In genomic region chr4:73222466-73223257, GRCh38 we compare ENCODE assay signal across 1 cellular context.
TF ChIP-seq lines count a peak whose summit lies in the region.

No MANE protein-coding gene starts in this region.

TF ChIP-seq in HepG2, 621 proteins besides CTCF, POLR2A, EP300 and RAD21 (continued from another document and continues in another):
- TF ChIP-seq GABPA (IDR thresholded peaks at IDR 0.05; ENCODE audit: low read depth, low read length) (no peak), GABPA (CRISPR knock-in tag; IDR thresholded peaks at IDR 0.05; ENCODE audit: low read depth) (peak; percentile 87), ZNF660 (CRISPR knock-in tag; IDR thresholded peaks at IDR 0.05; ENCODE audit: borderline replicate concordance, low read depth) (no peak), DRAP1 (CRISPR knock-in tag; IDR thresholded peaks at IDR 0.05) (no peak), ATF4 (CRISPR knock-in tag; IDR thresholded peaks at IDR 0.05) (no peak), HNRNPH1 (optimal IDR thresholded peaks at IDR 0.05; ENCODE audit: low read depth, low read length) (no peak), ZNF776 (CRISPR knock-in tag; IDR thresholded peaks at IDR 0.05) (no peak), ZBTB44 (CRISPR knock-in tag; IDR thresholded peaks at IDR 0.05) (no peak), ATAD3A (CRISPR knock-in tag; IDR thresholded peaks at IDR 0.05) (no peak), HOXA3 (CRISPR knock-in tag; IDR thresholded peaks at IDR 0.05) (no peak), CBX2 (IDR thresholded peaks at IDR 0.05; ENCODE audit: low read depth, low read length) (no peak), CBX2 (CRISPR knock-in tag; IDR thresholded peaks at IDR 0.05; ENCODE audit: low read depth) (no peak), DMTF1 (CRISPR knock-in tag; IDR thresholded peaks at IDR 0.05) (no peak), JUND (CRISPR knock-in tag; IDR thresholded peaks at IDR 0.05) (no peak), NFYC (CRISPR knock-in tag; IDR thresholded peaks at IDR 0.05) (no peak; the same call in 1 of the 2 replicates), ZNF34 (CRISPR knock-in tag; IDR thresholded peaks at IDR 0.05; ENCODE audit: borderline replicate concordance) (no peak), ZNF770 (CRISPR knock-in tag; IDR thresholded peaks at IDR 0.05) (no peak), MTA1 (CRISPR knock-in tag; IDR thresholded peaks at IDR 0.05; ENCODE audit: borderline replicate concordance) (no peak), U2AF1 (optimal IDR thresholded peaks at IDR 0.05; ENCODE audit: low read depth, low read length) (no peak), ZNF720 (CRISPR knock-in tag; IDR thresholded peaks at IDR 0.05) (no peak), FOXO1 (CRISPR knock-in tag; IDR thresholded peaks at IDR 0.05) (no peak), ZNF33A (CRISPR knock-in tag; IDR thresholded peaks at IDR 0.05; ENCODE audit: borderline replicate concordance) (no peak), ZNF781 (CRISPR knock-in tag; IDR thresholded peaks at IDR 0.05; ENCODE audit: borderline replicate concordance, not compliant biosample characterization) (no peak), ZNF766 (CRISPR knock-in tag; IDR thresholded peaks at IDR 0.05; ENCODE audit: borderline replicate concordance) (no peak), YEATS4 (CRISPR knock-in tag; IDR thresholded peaks at IDR 0.05; ENCODE audit: borderline replicate concordance) (no peak), POLR2AphosphoS2 (IDR thresholded peaks at IDR 0.05; ENCODE audit: low read depth, low read length) (no peak), ZNF12 (CRISPR knock-in tag; IDR thresholded peaks at IDR 0.05) (no peak), SAFB2 (CRISPR knock-in tag; IDR thresholded peaks at IDR 0.05; ENCODE audit: borderline replicate concordance, low read depth) (no peak), ZNF280B (CRISPR knock-in tag; IDR thresholded peaks at IDR 0.05; ENCODE audit: borderline replicate concordance) (no peak), GFI1 (CRISPR knock-in tag; IDR thresholded peaks at IDR 0.05; ENCODE audit: borderline replicate concordance) (no peak), NR3C1 (CRISPR knock-in tag; IDR thresholded peaks at IDR 0.05) (no peak), MAX (IDR thresholded peaks at IDR 0.05) (peak; percentile 25; the same call in 1 of the 2 replicates), CSRNP1 (CRISPR knock-in tag; IDR thresholded peaks at IDR 0.05) (no peak), PRDM10 (CRISPR knock-in tag; IDR thresholded peaks at IDR 0.05; ENCODE audit: low read depth) (peak; percentile 99), ZNF563 (CRISPR knock-in tag; IDR thresholded peaks at IDR 0.05) (no peak), ZFP91 (CRISPR knock-in tag; IDR thresholded peaks at IDR 0.05; ENCODE audit: borderline replicate concordance) (peak; percentile 40; the same call in 1 of the 2 replicates), ZNF564 (CRISPR knock-in tag; IDR thresholded peaks at IDR 0.05) (no peak), SNRNP70 (IDR thresholded peaks at IDR 0.05; ENCODE audit: low read depth, low read length) (no peak), ZNF513 (CRISPR knock-in tag; conservative IDR thresholded peaks at IDR 0.05) (no peak), ZBTB26 (CRISPR knock-in tag; IDR thresholded peaks at IDR 0.05; ENCODE audit: borderline replicate concordance) (no peak), ZNF782 (CRISPR knock-in tag; IDR thresholded peaks at IDR 0.05; ENCODE audit: borderline replicate concordance) (no peak), ISL2 (CRISPR knock-in tag; IDR thresholded peaks at IDR 0.05) (no peak)
